ENCODE assay signal across 8 cellular contexts in the genomic region with DNA sequence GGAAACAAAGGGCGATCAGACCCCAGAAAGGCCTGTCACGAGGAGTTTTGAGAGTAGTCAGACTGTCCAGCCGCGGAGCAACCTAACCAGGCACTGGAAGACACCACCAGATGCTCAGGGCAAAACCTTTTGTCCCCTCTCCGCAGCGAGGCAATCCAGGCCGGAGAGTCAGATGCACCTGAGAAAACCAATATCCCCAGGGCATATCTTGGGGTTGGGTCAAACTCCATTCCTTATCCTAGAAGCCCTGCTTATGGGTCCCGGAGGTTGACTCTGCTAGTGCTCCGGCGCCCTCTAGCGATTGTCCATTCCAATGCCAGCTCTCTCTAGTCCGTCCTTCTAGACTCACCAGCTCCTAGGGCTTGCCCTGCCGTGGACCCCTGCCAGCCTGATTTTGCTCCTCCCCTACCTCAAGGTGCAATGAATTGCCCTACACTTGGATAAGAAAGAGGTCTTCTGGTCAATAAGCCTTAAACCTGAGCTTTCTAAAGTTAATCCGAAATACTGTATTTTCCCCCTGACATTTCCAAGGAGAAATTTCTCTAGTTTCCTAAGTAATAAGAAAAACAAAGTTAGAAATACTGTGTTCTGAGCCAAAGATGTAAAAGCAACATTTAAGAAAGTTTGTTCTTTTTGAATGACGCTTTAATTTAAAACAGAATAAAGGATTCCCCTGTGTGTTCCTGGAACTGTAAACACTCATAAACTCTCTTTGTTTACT. TPM values are rescaled to one million over a fixed set of nuclear protein-coding genes. Genes with fewer than 3 reads are reported as not detected.
DNase-seq lines count a peak whose midpoint lies in the region; ATAC-seq and TF ChIP-seq lines count a peak whose summit lies in the region.

No MANE protein-coding gene starts in this region.

- CTCF ChIA-PET in GM10248 (lab: Yijun Ruan, JAX), result interaction anchor here (0.6 to 3.1 kb wide), 30 partner anchors 8 to 999 kb away, joined by 3 to 53 read pairs (median 4); no protein-coding TSS in a partner anchor

- POLR2A ChIA-PET in GM10248 (lab: Yijun Ruan, JAX), result no interaction called here

- ATAC-seq in HG02571 (IDR thresholded peaks at IDR 0.05; ENCODE audit: unreplicated experiment) (peak; percentile 82), left ventricle myocardium superior (peak; percentile 86), GM18861 (IDR thresholded peaks at IDR 0.05; ENCODE audit: unreplicated experiment) (no peak)

- peak; percentile 83 for TF ChIP-seq CTCF in GM10248 (IDR thresholded peaks at IDR 0.05; ENCODE audit: control extremely low read depth, extremely low read depth, low read depth, missing control alignments)

- DNase-seq in GM10248 (ENCODE audit: extremely low spot score), result peak; percentile 73
- DNase-seq in NCI-H128 (lab: John Stamatoyannopoulos, UW; ENCODE audit: unreplicated experiment), result peak; percentile 83
- peak; percentile 82 for DNase-seq in SKM-1 (lab: John Stamatoyannopoulos, UW; ENCODE audit: unreplicated experiment)
- DNase-seq in amygdala (lab: John Stamatoyannopoulos, UW), result peak in 53 of 56 donors; percentile 1 to 86 (median 49)
- peak; percentile 86 for DNase-seq in left ventricle myocardium superior
- peak; percentile 82 for DNase-seq in retina

- intact Hi-C loops in left ventricle myocardium superior (cut with micrococcal nuclease), result loop anchor here (5.0 kb wide), 1 partner anchor 232 kb away; no protein-coding TSS in a partner anchor

RNA-seq across cellular contexts. Expression of a gene that starts 5.5 kb away (rescaled TPM):
- total RNA-seq in left ventricle myocardium superior, result 34.5 TPM
